16 cellular contexts compared by ENCODE assay signal in genomic region chr15:89364741-89365450, GRCh38. TPM values are rescaled to one million over a fixed set of nuclear protein-coding genes. Genes with fewer than 3 reads are reported as not detected.
A peak's percentile ranks its signal among the peaks of the same experiment; 100 is the strongest.
DNase-seq lines count a peak whose midpoint lies in the region; ATAC-seq and TF ChIP-seq lines count a peak whose summit lies in the region.
"Had no signal": no experiment of that assay in that cellular context is flagged by ENCODE, and none has a peak within 500 bp of the region (broad histone marks: within the 10 kb centered on the region; RNA-seq: fewer than 3 reads in every experiment).

No MANE protein-coding gene starts in this region.

- no peak for DNase-seq in HCT116 (ENCODE audit: low read depth, low spot score)
- peak; percentile 9 for DNase-seq in dermis blood vessel endothelial cell
- no peak for DNase-seq in neuronal stem cell (ENCODE audit: low spot score)
- no peak for DNase-seq in uterus
- DNase-seq: activated CD4-positive, alpha-beta T cell treated with anti-CD3 and anti-CD28 coated beads for 48 hours; activated CD8-positive, alpha-beta memory T cell treated with anti-CD3 and anti-CD28 coated beads, Interleukin-2, amount 50 U/mL, for 4 hours; activated gamma-delta T cell treated with Interleukin-2 at 50 U/mL for 16 hours; Calu3; GM23248; left ventricle myocardium superior; NCI-H510A; stimulated activated CD4-positive, alpha-beta T cell treated with anti-CD3 and anti-CD28 coated beads, Interleukin-4, amount 100 ng/mL, for 24 hours had no signal

- no peak overlapping the region for H2BK5ac ChIP-seq in neuronal stem cell (ENCODE audit: low read length)

- TF ChIP-seq CTCF in HCT116 (IDR thresholded peaks at IDR 0.05 in 2 of 3, conservative IDR thresholded peaks at IDR 0.05 in 1 of 3; ENCODE audit: borderline replicate concordance in 1 of 3, insufficient read depth in 1 of 3, low read depth in 2 of 3, low read length in 2 of 3) (no peak), uterus (IDR thresholded peaks at IDR 0.05) (no peak)

- no peak overlapping the region for H3K4me3 ChIP-seq in HCT116 (replicated peaks in 1 of 2; ENCODE audit: low read depth in 1 of 2, low read length in 2 of 2)
- no peak overlapping the region for H3K4me3 ChIP-seq in neuronal stem cell (ENCODE audit: low read length in 2 of 2)
- H3K4me3 ChIP-seq in uterus: no peak overlapping the region
- H3K4me3 ChIP-seq: ascending aorta, GM23248 had no signal

- H3K36me3 ChIP-seq in HCT116 (ENCODE audit: control insufficient read depth in 1 of 2, insufficient read depth in 2 of 2, low read length in 2 of 2): no peaks in the 10 kb centered on the region
- H3K36me3 ChIP-seq in neuronal stem cell (replicated peaks in 1 of 2; ENCODE audit: control insufficient read depth in 2 of 2, insufficient read depth in 2 of 2, low read length in 2 of 2): no peaks in the 10 kb centered on the region
- no peaks in the 10 kb centered on the region for H3K36me3 ChIP-seq in uterus
- H3K36me3 ChIP-seq: ascending aorta had no signal

- no peak overlapping the region for H3K4me2 ChIP-seq in HCT116 (ENCODE audit: low read length)
- no peak overlapping the region for H3K4me2 ChIP-seq in neuronal stem cell (ENCODE audit: insufficient read depth, low read length, poor library complexity, severe bottlenecking)

- no peak overlapping the region for H3K18ac ChIP-seq in neuronal stem cell (ENCODE audit: low read length)

- H2AFZ ChIP-seq in HCT116 (ENCODE audit: low read depth, low read length, poor library complexity, severe bottlenecking) (no peak overlapping the region), neuronal stem cell (ENCODE audit: low read length) (no peak overlapping the region)
- H2AFZ ChIP-seq: GM23248 had no signal

- H4K8ac ChIP-seq in neuronal stem cell (ENCODE audit: low read depth, low read length): no peak overlapping the region

- H3K79me1 ChIP-seq in neuronal stem cell (ENCODE audit: low read depth, low read length): no peaks in the 10 kb centered on the region

- peak overlapping the region; percentile 69 for H2BK12ac ChIP-seq in neuronal stem cell (ENCODE audit: low read length)

- no peak overlapping the region for H3K27ac ChIP-seq in HCT116 (ENCODE audit: low read depth, low read length)
- no peak overlapping the region for H3K27ac ChIP-seq in neuronal stem cell (replicated peaks; ENCODE audit: low read length)
- no peak overlapping the region for H3K27ac ChIP-seq in uterus
- H3K27ac ChIP-seq: ascending aorta, GM23248 had no signal

- no peaks in the 10 kb centered on the region for H3K9me2 ChIP-seq in HCT116 (ENCODE audit: insufficient read depth)

- no peak overlapping the region for H3K23ac ChIP-seq in neuronal stem cell (ENCODE audit: low read depth, low read length, poor library complexity)

- H3K9ac ChIP-seq in HCT116 (ENCODE audit: low read length): no peak overlapping the region
- no peak overlapping the region for H3K9ac ChIP-seq in neuronal stem cell (ENCODE audit: low read depth, low read length, poor library complexity)
- H3K9ac ChIP-seq: GM23248 had no signal

- ATAC-seq in HCT116 (no peak), GM21717 (IDR thresholded peaks at IDR 0.05; ENCODE audit: unreplicated experiment) (no peak), HG02759 (IDR thresholded peaks at IDR 0.05; ENCODE audit: unreplicated experiment) (no peak)
- ATAC-seq: left ventricle myocardium superior had no signal

- WGBS in neuronal stem cell (ENCODE audit: extremely low coverage in 2 of 2, insufficient read length in 2 of 2, insufficient replicate concordance in 1 of 2), 2 donors: no CpG with 5 or more reads among the region's 13 CpGs

- no peak overlapping the region for H2BK120ac ChIP-seq in neuronal stem cell (ENCODE audit: low read depth, low read length)

- no peak overlapping the region for H3K4ac ChIP-seq in neuronal stem cell (ENCODE audit: low read length)

- intact Hi-C loops in HCT116 (cut with micrococcal nuclease): no loop called here
- intact Hi-C loops in uterus (cut with DNase I; ENCODE audit: low total_unique reads): no loop called here

- H3K9me3 ChIP-seq in HCT116 (ENCODE audit: control insufficient read depth in 1 of 2, insufficient read depth in 1 of 2, low read depth in 1 of 2, low read length in 2 of 2) (no peaks in the 10 kb centered on the region), neuronal stem cell (replicated peaks in 1 of 2; ENCODE audit: control insufficient read depth in 2 of 2, insufficient read depth in 1 of 2, low read depth in 1 of 2, low read length in 2 of 2) (peaks cover 6 to 11% of the 10 kb centered on the region in 2 donors), uterus (no peaks in the 10 kb centered on the region)
- H3K9me3 ChIP-seq: ascending aorta had no signal

- H4K91ac ChIP-seq in neuronal stem cell (ENCODE audit: low read depth, low read length, poor library complexity): no peak overlapping the region

- no peak for TF ChIP-seq RAD21 in HCT116 (IDR thresholded peaks at IDR 0.05; ENCODE audit: low read depth)

- POLR2A ChIA-PET in HCT116 (lab: Charles Lee): no interaction called here

- TF ChIP-seq POLR2A in HCT116 (IDR thresholded peaks at IDR 0.05; ENCODE audit: borderline replicate concordance, extremely low read depth, insufficient read depth, insufficient read length) (no peak), uterus (IDR thresholded peaks at IDR 0.05) (no peak)

- H3K14ac ChIP-seq in neuronal stem cell (ENCODE audit: low read length): no peak overlapping the region

- RAD21 ChIA-PET in HCT116 (lab: Charles Lee; ENCODE audit: low non-redundant PET in 1 of 2, low total read pairs in 2 of 2, uncharacterized antibody in 2 of 2, unreplicated experiment in 2 of 2): no interaction called here

- H3K4me1 ChIP-seq in HCT116 (ENCODE audit: control insufficient read depth in 1 of 2, insufficient read depth in 2 of 2, low read length in 2 of 2) (no peaks in the 10 kb centered on the region), neuronal stem cell (ENCODE audit: control insufficient read depth in 2 of 2, insufficient read depth in 1 of 2, low read depth in 1 of 2, low read length in 2 of 2) (peaks cover 5 to 20% of the 10 kb centered on the region in 2 donors), uterus (peaks cover 0 to 4% of the 10 kb centered on the region in 2 donors)

- BruUV-seq in HCT116 (replicated peaks; lab: Mats Ljungman, UMichigan): no TSS peak

- H2AK5ac ChIP-seq in neuronal stem cell (ENCODE audit: low read depth, low read length): no peak overlapping the region

- H3K79me2 ChIP-seq in HCT116 (ENCODE audit: insufficient read depth, low read length): no peaks in the 10 kb centered on the region

- H3K27me3 ChIP-seq in HCT116 (ENCODE audit: insufficient read depth, low read length) (peaks cover 6% of the 10 kb centered on the region; the same call in 1 of the 2 replicates), neuronal stem cell (ENCODE audit: control insufficient read depth in 3 of 3, insufficient read depth in 3 of 3, low read depth in 1 of 3, low read length in 3 of 3) (peaks cover 79 to 100% (median 99%) of the 10 kb centered on the region in 3 experiments), uterus (peaks cover 44 to 79% of the 10 kb centered on the region in 2 donors)

- no peak overlapping the region for H2BK15ac ChIP-seq in neuronal stem cell (ENCODE audit: low read length)

- no peaks in the 10 kb centered on the region for H4K20me1 ChIP-seq in HCT116 (ENCODE audit: insufficient read depth)

- CTCF ChIA-PET in HCT116 (lab: Charles Lee): interaction anchor here (0.5 kb wide), 1 partner anchor 34 kb away, joined by 3 read pairs; no protein-coding TSS in a partner anchor

TF ChIP-seq in HCT116, 20 proteins besides CTCF, POLR2A, EP300 and RAD21 (continues in another document):
- no peak for TF ChIP-seq ZFX (IDR thresholded peaks at IDR 0.05)
- TF ChIP-seq EGR1 (IDR thresholded peaks at IDR 0.05; ENCODE audit: low read depth): no peak

TF ChIP-seq in PFSK-1, 5 proteins besides CTCF, POLR2A, EP300 and RAD21:
- no peak for TF ChIP-seq FOXP2 (optimal IDR thresholded peaks at IDR 0.05; ENCODE audit: borderline replicate concordance, extremely low read depth, extremely low read length, insufficient read depth)
- TF ChIP-seq, protein P1, sequence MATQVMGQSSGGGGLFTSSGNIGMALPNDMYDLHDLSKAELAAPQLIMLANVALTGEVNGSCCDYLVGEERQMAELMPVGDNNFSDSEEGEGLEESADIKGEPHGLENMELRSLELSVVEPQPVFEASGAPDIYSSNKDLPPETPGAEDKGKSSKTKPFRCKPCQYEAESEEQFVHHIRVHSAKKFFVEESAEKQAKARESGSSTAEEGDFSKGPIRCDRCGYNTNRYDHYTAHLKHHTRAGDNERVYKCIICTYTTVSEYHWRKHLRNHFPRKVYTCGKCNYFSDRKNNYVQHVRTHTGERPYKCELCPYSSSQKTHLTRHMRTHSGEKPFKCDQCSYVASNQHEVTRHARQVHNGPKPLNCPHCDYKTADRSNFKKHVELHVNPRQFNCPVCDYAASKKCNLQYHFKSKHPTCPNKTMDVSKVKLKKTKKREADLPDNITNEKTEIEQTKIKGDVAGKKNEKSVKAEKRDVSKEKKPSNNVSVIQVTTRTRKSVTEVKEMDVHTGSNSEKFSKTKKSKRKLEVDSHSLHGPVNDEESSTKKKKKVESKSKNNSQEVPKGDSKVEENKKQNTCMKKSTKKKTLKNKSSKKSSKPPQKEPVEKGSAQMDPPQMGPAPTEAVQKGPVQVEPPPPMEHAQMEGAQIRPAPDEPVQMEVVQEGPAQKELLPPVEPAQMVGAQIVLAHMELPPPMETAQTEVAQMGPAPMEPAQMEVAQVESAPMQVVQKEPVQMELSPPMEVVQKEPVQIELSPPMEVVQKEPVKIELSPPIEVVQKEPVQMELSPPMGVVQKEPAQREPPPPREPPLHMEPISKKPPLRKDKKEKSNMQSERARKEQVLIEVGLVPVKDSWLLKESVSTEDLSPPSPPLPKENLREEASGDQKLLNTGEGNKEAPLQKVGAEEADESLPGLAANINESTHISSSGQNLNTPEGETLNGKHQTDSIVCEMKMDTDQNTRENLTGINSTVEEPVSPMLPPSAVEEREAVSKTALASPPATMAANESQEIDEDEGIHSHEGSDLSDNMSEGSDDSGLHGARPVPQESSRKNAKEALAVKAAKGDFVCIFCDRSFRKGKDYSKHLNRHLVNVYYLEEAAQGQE (IDR thresholded peaks at IDR 0.05; ENCODE audit: insufficient read depth in 1 of 2, low read depth in 2 of 2, low read length in 2 of 2): peak; percentile 75 to 90

RNA-seq across cellular contexts. Expression of gene POLG, which starts 30.3 kb away (rescaled TPM):
- 72.7 TPM for total RNA-seq in HCT116 (2021; ENCODE audit: unreplicated experiment)
- 47.7 and 50.2 TPM in 2 replicates for polyA plus RNA-seq in HCT116 (2012)
- 59.7 TPM for polyA plus RNA-seq in PFSK-1 (2012; ENCODE audit: insufficient read length, low read depth)
- total RNA-seq in dermis blood vessel endothelial cell: 112 and 114 TPM in 2 replicates
- polyA plus RNA-seq in neuronal stem cell (2013, experiment 1 of 2): 21.3 TPM
- polyA plus RNA-seq in neuronal stem cell (2013, experiment 2 of 2): 21.7 TPM
- total RNA-seq in uterus: 10 to 100 TPM; 38.4 to 62.0 (median 53.7) TPM
